In genomic region chr7:23581975-23582374, GRCh38 we compare ENCODE assay signal across 5 cellular contexts. TPM values are rescaled to one million over a fixed set of nuclear protein-coding genes. Genes with fewer than 3 reads are reported as not detected.
DNase-seq lines count a peak whose midpoint lies in the region; ATAC-seq, FAIRE-seq and TF ChIP-seq lines count a peak whose summit lies in the region.
"Not testable (repeated sequence)": the region's sequence is repeated elsewhere in the genome, so short reads cannot be mapped to it uniquely, and the experiment has no call there.

No MANE protein-coding gene starts in this region.

- not testable (repeated sequence) for TF ChIP-seq RAD21 in K562 (CRISPR knock-in tag; conservative IDR thresholded peaks at IDR 0.05 in 1 of 2, IDR thresholded peaks at IDR 0.05 in 1 of 2)

- intact Hi-C loops in Panc1 (cut with micrococcal nuclease; ENCODE audit: unreplicated experiment); K562 (cut with micrococcal nuclease): not testable (repeated sequence)

- H3K4me3 Mint-ChIP-seq in stimulated activated naive B cell treated with anti-CD40 and anti-IgM and Interleukin-4, amounts not matched to agents 10 μg/mL and 1 μg/mL and 100 μg/mL, for 72 hours = not testable (repeated sequence)

- ATAC-seq in Panc1 = 0 out of 2 replicates have a peak, but pooled peaks have one; percentile 35
- not testable (repeated sequence) for ATAC-seq in K562; stimulated activated naive B cell treated with anti-CD40 and anti-IgM and Interleukin-4, amounts not matched to agents 10 μg/mL and 1 μg/mL and 100 μg/mL, for 72 hours (replicated peaks)

- not testable (repeated sequence) for H3K9me1 ChIP-seq in K562 (ENCODE audit: control insufficient read depth, insufficient read depth, low read length)

- H3K4me2 ChIP-seq in K562 (ENCODE audit: insufficient read depth, low read length) = not testable (repeated sequence)

- not testable (repeated sequence) for TF ChIP-seq POLR2A in K562 (conservative IDR thresholded peaks at IDR 0.05)

- H3K27me3 ChIP-seq in Panc1 (ENCODE audit: control insufficient read depth, insufficient read depth, low read length); K562 (ENCODE audit: control insufficient read depth in 2 of 2, insufficient read depth in 2 of 2, low read length in 2 of 2): not testable (repeated sequence)

- POLR2A ChIA-PET in HEK293 (lab: Yijun Ruan, JAX) = interaction anchor here (0.7 kb wide), 2 partner anchors 10 to 409 kb away, joined by 3 to 5 read pairs; no protein-coding TSS in a partner anchor
- POLR2A ChIA-PET in Panc1 (lab: Charles Lee) = not testable (repeated sequence)
- POLR2A ChIA-PET in K562 (lab: Yijun Ruan, JAX) = interaction anchor here (0.6 to 0.9 kb wide), 2 partner anchors 16 to 90 kb away, joined by 3 to 4 read pairs; no protein-coding TSS in a partner anchor

- DNase-seq in NCI-H2227 (lab: John Stamatoyannopoulos, UW; ENCODE audit: unreplicated experiment) = peak; percentile 4
- DNase-seq in Panc1 (ENCODE audit: low read depth, low spot score); K562 (ENCODE audit: extremely low read depth in 1 of 4, low spot score in 3 of 4); stimulated activated naive B cell treated with anti-CD40 and anti-IgM and Interleukin-4, amounts not matched to agents 10 μg/mL and 1 μg/mL and 100 μg/mL, for 72 hours: not testable (repeated sequence)

- not testable (repeated sequence) for H3K9me3 Mint-ChIP-seq in stimulated activated naive B cell treated with anti-CD40 and anti-IgM and Interleukin-4, amounts not matched to agents 10 μg/mL and 1 μg/mL and 100 μg/mL, for 72 hours

- not testable (repeated sequence) for H3K36me3 Mint-ChIP-seq in stimulated activated naive B cell treated with anti-CD40 and anti-IgM and Interleukin-4, amounts not matched to agents 10 μg/mL and 1 μg/mL and 100 μg/mL, for 72 hours

- not testable (repeated sequence) for H3K4me1 Mint-ChIP-seq in stimulated activated naive B cell treated with anti-CD40 and anti-IgM and Interleukin-4, amounts not matched to agents 10 μg/mL and 1 μg/mL and 100 μg/mL, for 72 hours

- not testable (repeated sequence) for H3K4me3 ChIP-seq in HEK293 (ENCODE audit: low read depth, low read length); Panc1 (ENCODE audit: low read depth in 2 of 2, low read length in 2 of 2); K562

- H4K20me1 ChIP-seq in K562 (replicated peaks; ENCODE audit: control insufficient read depth, insufficient read depth, low read length) = not testable (repeated sequence)

- BruUV-seq in Panc1 (replicated peaks; lab: Mats Ljungman, UMichigan); K562 (replicated peaks; lab: Mats Ljungman, UMichigan): not testable (repeated sequence)

- H3K36me3 ChIP-seq in HEK293 (ENCODE audit: control insufficient read depth in 2 of 2, insufficient read depth in 1 of 2, low read length in 2 of 2); Panc1 (ENCODE audit: control insufficient read depth, insufficient read depth, low read length); K562 (ENCODE audit: control insufficient read depth, insufficient read depth, low read length): not testable (repeated sequence)

- in situ Hi-C loops in Panc1 (cut with HindIII; ENCODE audit: low pct_unique_long_range_greater_than_20kb, low sequenced_read_pairs); K562 (cut with MboI): not testable (repeated sequence)

- FAIRE-seq in K562 (lab: Jason Lieb, UNC) = not testable (repeated sequence)

- 0% methylated on average over 1 of the region's 1 CpG for WGBS in K562 (ENCODE audit: insufficient coverage, low coverage, missing lambda C conversion rate)

- H3K27ac Mint-ChIP-seq in stimulated activated naive B cell treated with anti-CD40 and anti-IgM and Interleukin-4, amounts not matched to agents 10 μg/mL and 1 μg/mL and 100 μg/mL, for 72 hours = peak overlapping the region; percentile 3

- not testable (repeated sequence) for TF ChIP-seq CTCF in HEK293 (tag by site-specific recombination; IDR thresholded peaks at IDR 0.05); Panc1 (IDR thresholded peaks at IDR 0.05); K562 (IDR thresholded peaks at IDR 0.05 in 2 of 3, conservative IDR thresholded peaks at IDR 0.05 in 1 of 3; ENCODE audit: insufficient read depth in 2 of 3, low read depth in 1 of 3, low read length in 3 of 3)

- H3K4me1 ChIP-seq in HEK293 (ENCODE audit: control insufficient read depth, insufficient read depth, low read length); Panc1 (ENCODE audit: control insufficient read depth, insufficient read depth, low read length); K562 (replicated peaks in 1 of 2; ENCODE audit: control insufficient read depth in 2 of 2, insufficient read depth in 2 of 2, low read length in 2 of 2): not testable (repeated sequence)

- CTCF ChIA-PET in HEK293 (lab: Yijun Ruan, JAX) (interaction anchor here (0.6 to 0.9 kb wide), 4 partner anchors 35 to 650 kb away, joined by 3 to 7 read pairs (median 4); no protein-coding TSS in a partner anchor), K562 (lab: Yijun Ruan, JAX; ENCODE audit: low intra/inter-chr PET ratio) (interaction anchor here (0.7 kb wide), 1 partner anchor 26 kb away, joined by 3 read pairs; no protein-coding TSS in a partner anchor)
- CTCF ChIA-PET in Panc1 (lab: Charles Lee) = not testable (repeated sequence)

- H3K79me2 ChIP-seq in K562 (ENCODE audit: control insufficient read depth, insufficient read depth, low read length) = not testable (repeated sequence)

- H3K9me3 ChIP-seq in HEK293 (ENCODE audit: control insufficient read depth, insufficient read depth, low read depth, low read length); Panc1 (ENCODE audit: control insufficient read depth, insufficient read depth, low read depth, low read length); K562 (replicated peaks; ENCODE audit: control insufficient read depth, insufficient read depth, low read depth, low read length): not testable (repeated sequence)

- H3K27me3 Mint-ChIP-seq in stimulated activated naive B cell treated with anti-CD40 and anti-IgM and Interleukin-4, amounts not matched to agents 10 μg/mL and 1 μg/mL and 100 μg/mL, for 72 hours = not testable (repeated sequence)

- not testable (repeated sequence) for H3K9ac ChIP-seq in K562 (ENCODE audit: insufficient read depth in 1 of 2, low read depth in 2 of 2, low read length in 2 of 2)

- TF ChIP-seq EP300 in K562 (IDR thresholded peaks at IDR 0.05; ENCODE audit: low read length) = not testable (repeated sequence)

- peak overlapping the region; percentile 14; the same call in 1 of the 2 replicates for H2AFZ ChIP-seq in K562 (ENCODE audit: low read depth, low read length)

- not testable (repeated sequence) for H3K27ac ChIP-seq in HEK293 (ENCODE audit: extremely low read depth, low read depth, low read length); Panc1 (ENCODE audit: low read length); K562 (ENCODE audit: extremely low read depth, low read depth, low read length)

TF ChIP-seq in HEK293, 187 proteins besides CTCF, POLR2A, EP300 and RAD21 (continues in another document):
- peak; percentile 91 for TF ChIP-seq ZBTB17 (tag by site-specific recombination; IDR thresholded peaks at IDR 0.05)

RNA-seq across cellular contexts. Expression of gene CCDC126, which starts 15.2 kb away (rescaled TPM):
- total RNA-seq in Panc1 (2021; ENCODE audit: unreplicated experiment) (10.3 TPM), K562 (2014; rRNA removed) (3.0 and 6.5 TPM in 2 replicates), K562 (2014; rRNA removed; fragmentation: Illumina TruSeq; extraction: Trizol) (5.8 and 6.4 TPM in 2 replicates), K562 (2015; rRNA removed; fragmentation: Illumina TruSeq; extraction: Trizol) (6.1 and 7.5 TPM in 2 replicates), K562 (2021) (5.2 TPM in 2 replicates)
- 6.8 TPM for polyA plus RNA-seq in Panc1 (2012; ENCODE audit: insufficient read length)
- 6.0 and 13.2 TPM in 2 replicates for total RNA-seq in K562 (2011; cell fraction: chromatin; rRNA removed; ENCODE audit: low replicate concordance)
- 5.0 and 5.3 TPM in 2 replicates for total RNA-seq in K562 (2011; cell fraction: nucleolus; rRNA removed)
- 6.1 and 10.1 TPM in 2 replicates for total RNA-seq in K562 (2011; cell fraction: nucleoplasm; rRNA removed)
- polyA plus RNA-seq in K562 (2011; rRNA removed) (3.1 and 3.6 TPM in 2 replicates), K562 (2014; fragmentation: Illumina TruSeq; extraction: Trizol) (4.5 and 4.7 TPM in 2 replicates), K562 (2014; fragmentation: Nextera tagmentation; extraction: Ambion mirVana) (10 to 100 TPM; 14.3 to 16.2 TPM), K562 (2014; rRNA removed) (3.9 and 4.3 TPM in 2 replicates)
- 1.6 and 2.4 TPM in 2 replicates for polyA plus RNA-seq in K562 (2011; cell fraction: cytosol; rRNA removed)
- polyA plus RNA-seq in K562 (2011; cell fraction: nucleus; rRNA removed) = 2.7 TPM in 2 replicates
- polyA plus RNA-seq in K562 (2012) = 3.8 and 4.3 TPM in 2 replicates
- polyA minus RNA-seq in K562 (2011; rRNA and poly(A)+ RNA removed) = 8.1 and 9.8 TPM in 2 replicates
- 2.3 and 3.3 TPM in 2 replicates for polyA minus RNA-seq in K562 (2011; cell fraction: cytosol; rRNA and poly(A)+ RNA removed)
- 3.8 and 5.1 TPM in 2 replicates for polyA minus RNA-seq in K562 (2011; cell fraction: nucleus; rRNA and poly(A)+ RNA removed)

RNA-seq across cellular contexts. Expression of gene TRA2A, which starts 50.2 kb away (rescaled TPM):
- total RNA-seq in Panc1 (2021; ENCODE audit: unreplicated experiment) (106 TPM), K562 (2014; rRNA removed) (22.7 and 28.3 TPM in 2 replicates), K562 (2014; rRNA removed; fragmentation: Illumina TruSeq; extraction: Trizol) (73.9 and 76.3 TPM in 2 replicates), K562 (2015; rRNA removed; fragmentation: Illumina TruSeq; extraction: Trizol) (61.0 and 77.3 TPM in 2 replicates), K562 (2021) (81.6 and 82.3 TPM in 2 replicates)
- 63.3 TPM for polyA plus RNA-seq in Panc1 (2012; ENCODE audit: insufficient read length)
- 51.8 and 162 TPM in 2 replicates for total RNA-seq in K562 (2011; cell fraction: chromatin; rRNA removed; ENCODE audit: low replicate concordance)
- 33.2 and 42.4 TPM in 2 replicates for total RNA-seq in K562 (2011; cell fraction: nucleolus; rRNA removed)
- 76.3 and 99.3 TPM in 2 replicates for total RNA-seq in K562 (2011; cell fraction: nucleoplasm; rRNA removed)
- polyA plus RNA-seq in K562 (2011; rRNA removed) (62.2 and 64.6 TPM in 2 replicates), K562 (2014; fragmentation: Illumina TruSeq; extraction: Trizol) (118 and 210 TPM in 2 replicates), K562 (2014; fragmentation: Nextera tagmentation; extraction: Ambion mirVana) (10 to 100 TPM; 54.4 to 58.6 TPM), K562 (2014; rRNA removed) (89.0 and 90.4 TPM in 2 replicates)
- polyA plus RNA-seq in K562 (2011; cell fraction: cytosol; rRNA removed) = 29.8 and 33.3 TPM in 2 replicates
- polyA plus RNA-seq in K562 (2011; cell fraction: nucleus; rRNA removed) = 65.6 and 70.0 TPM in 2 replicates
- 48.1 and 75.7 TPM in 2 replicates for polyA plus RNA-seq in K562 (2012)
- 61.0 and 69.6 TPM in 2 replicates for polyA minus RNA-seq in K562 (2011; rRNA and poly(A)+ RNA removed)
- 47.4 and 52.8 TPM in 2 replicates for polyA minus RNA-seq in K562 (2011; cell fraction: cytosol; rRNA and poly(A)+ RNA removed)
- polyA minus RNA-seq in K562 (2011; cell fraction: nucleus; rRNA and poly(A)+ RNA removed) = 45.2 and 70.3 TPM in 2 replicates
